Comparison of ENCODE assay signal across 23 cellular contexts in the genomic region with DNA sequence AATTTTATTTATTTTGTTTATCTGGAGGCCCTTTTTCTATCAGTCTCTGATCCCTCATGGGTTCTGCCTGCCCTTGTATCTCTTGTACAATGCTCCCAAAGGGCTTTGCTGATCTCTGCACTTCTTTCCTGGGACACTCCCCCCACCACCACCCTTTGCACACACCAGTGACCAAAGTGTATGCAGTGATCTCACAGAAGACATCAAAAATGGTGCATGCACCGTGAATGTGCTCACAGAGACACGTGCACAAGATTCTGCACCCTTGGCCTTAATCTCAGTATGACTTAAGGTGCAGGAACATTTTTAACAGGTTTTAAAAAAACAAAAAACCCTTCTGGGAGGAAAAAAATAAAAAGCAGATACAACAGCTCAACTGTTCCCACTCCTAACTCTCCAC. TPM values are rescaled to one million over a fixed set of nuclear protein-coding genes. Genes with fewer than 3 reads are reported as not detected.
DNase-seq lines count a peak whose midpoint lies in the region; ATAC-seq, FAIRE-seq and TF ChIP-seq lines count a peak whose summit lies in the region.
"Had no signal": no experiment of that assay in that cellular context is flagged by ENCODE, and none has a peak within 500 bp of the region (broad histone marks: within the 10 kb centered on the region; RNA-seq: fewer than 3 reads in every experiment).

No MANE protein-coding gene starts in this region.

- H3K4me3 ChIP-seq in Loucy (ENCODE audit: low read length, poor library complexity, severe bottlenecking) (peak overlapping the region; percentile 19), astrocyte (ENCODE audit: insufficient read depth, low read depth, low read length) (no peak overlapping the region), thymus (ENCODE audit: low read length) (no peak overlapping the region)
- H3K4me3 ChIP-seq: stomach, upper lobe of left lung had no signal

- no peaks in the 10 kb centered on the region for H3K9me3 ChIP-seq in Loucy (ENCODE audit: insufficient read depth, low read depth, low read length)
- no peaks in the 10 kb centered on the region for H3K9me3 ChIP-seq in astrocyte (ENCODE audit: insufficient read depth, low read depth, low read length)
- no peaks in the 10 kb centered on the region for H3K9me3 ChIP-seq in thymus (ENCODE audit: control insufficient read depth)
- H3K9me3 ChIP-seq: stomach, upper lobe of left lung had no signal

- H3K4me3 Mint-ChIP-seq in stimulated activated naive CD8-positive, alpha-beta T cell treated with anti-CD3 and anti-CD28 coated beads, Interleukin-15, Interleukin-2, amounts not matched to agents 100 ng/mL and 50 ng/mL, for 24 hours: no peak overlapping the region
- H3K4me3 Mint-ChIP-seq in astrocyte (ENCODE audit: unreplicated experiment): no peak overlapping the region

- H3K27ac ChIP-seq in astrocyte (ENCODE audit: low read depth, low read length) (no peak overlapping the region), thymus (ENCODE audit: low read depth) (peak overlapping the region; percentile 84)
- H3K27ac ChIP-seq: upper lobe of left lung had no signal

- H3K9ac ChIP-seq in Loucy (ENCODE audit: low read depth, low read length, poor library complexity, severe bottlenecking) (no peak overlapping the region), astrocyte (ENCODE audit: low read length) (no peak overlapping the region)

- FAIRE-seq in astrocyte (lab: Jason Lieb, UNC): no peak
- FAIRE-seq: frontal cortex, G401.6, HepG2 had no signal

- H3K27me3 ChIP-seq in Loucy (ENCODE audit: insufficient read depth, low read length, poor library complexity, severe bottlenecking) (no peaks in the 10 kb centered on the region), astrocyte (ENCODE audit: insufficient read depth, low read length) (no peaks in the 10 kb centered on the region), thymus (ENCODE audit: control insufficient read depth, insufficient read depth) (no peaks in the 10 kb centered on the region)
- H3K27me3 ChIP-seq: stomach, upper lobe of left lung had no signal

- H2AFZ ChIP-seq in Loucy (ENCODE audit: low read length) (no peak overlapping the region), astrocyte (ENCODE audit: low read depth, low read length) (no peak overlapping the region)

- no peaks in the 10 kb centered on the region for H3K9me2 ChIP-seq in Loucy (replicated peaks; ENCODE audit: low read depth, low read length)

- in situ Hi-C loops in G401 (cut with HindIII; ENCODE audit: low sequenced_read_pairs): no loop called here

- TF ChIP-seq CTCF in Loucy (conservative IDR thresholded peaks at IDR 0.05; ENCODE audit: low read length) (no peak), astrocyte (IDR thresholded peaks at IDR 0.05; ENCODE audit: insufficient read depth, low read depth, low read length) (no peak), GM10248 (IDR thresholded peaks at IDR 0.05; ENCODE audit: control extremely low read depth, extremely low read depth, low read depth, missing control alignments) (no peak)

- DNase-seq in stimulated activated naive CD8-positive, alpha-beta T cell treated with anti-CD3 and anti-CD28 coated beads, Interleukin-15, Interleukin-2, amounts not matched to agents 100 U/mL and 50 U/mL, for 24 hours: no peak
- DNase-seq in astrocyte (ENCODE audit: low read depth) (no peak), G401 (ENCODE audit: low spot score) (no peak), GM10248 (ENCODE audit: extremely low spot score) (no peak)
- DNase-seq: activated CD4-positive, CD25-positive, alpha-beta regulatory T cell; HCEC 1CT; kidney glomerular epithelial cell; mesenchymal stem cell; MM.1S; naive B cell; NCI-H1436 treated with DMSO at 0.1 percent for 48 hours; SHP77 treated with DMSO at 0.1 percent for 48 hours; stimulated activated CD4-positive, alpha-beta T cell treated with anti-CD3 and anti-CD28 coated beads, Interleukin-2, amount 100 ng/mL, for 24 hours; stomach; upper lobe of left lung had no signal

- POLR2A ChIA-PET in GM10248 (lab: Yijun Ruan, JAX): no interaction called here

- CTCF ChIA-PET in GM10248 (lab: Yijun Ruan, JAX): interaction anchor here (0.9 kb wide), 1 partner anchor 17 kb away, joined by 4 read pairs; no protein-coding TSS in a partner anchor

- ATAC-seq in stimulated activated naive CD8-positive, alpha-beta T cell treated with anti-CD3 and anti-CD28 coated beads, Interleukin-15, Interleukin-2, amounts not matched to agents 100 U/mL and 50 U/mL, for 24 hours: no peak
- ATAC-seq in GM21723 (IDR thresholded peaks at IDR 0.05; ENCODE audit: unreplicated experiment): no peak
- ATAC-seq: HepG2 had no signal

- no peaks in the 10 kb centered on the region for H3K27me3 Mint-ChIP-seq in stimulated activated naive CD8-positive, alpha-beta T cell treated with anti-CD3 and anti-CD28 coated beads, Interleukin-15, Interleukin-2, amounts not matched to agents 100 ng/mL and 50 ng/mL, for 24 hours
- H3K27me3 Mint-ChIP-seq in astrocyte (ENCODE audit: low read depth, unreplicated experiment): no peaks in the 10 kb centered on the region
- H3K27me3 Mint-ChIP-seq: naive B cell had no signal

- no peaks in the 10 kb centered on the region for H3K9me3 Mint-ChIP-seq in stimulated activated naive CD8-positive, alpha-beta T cell treated with anti-CD3 and anti-CD28 coated beads, Interleukin-15, Interleukin-2, amounts not matched to agents 100 ng/mL and 50 ng/mL, for 24 hours
- H3K9me3 Mint-ChIP-seq in astrocyte (ENCODE audit: unreplicated experiment): no peaks in the 10 kb centered on the region
- H3K9me3 Mint-ChIP-seq: naive B cell; T-helper 1 cell treated with Interleukin-12 subunit alpha and Interleukin-12 subunit beta and Interleukin-4 antibody, amounts not matched to agents 30 μg/mL and 1 μg/mL, for 36 hours had no signal

- peaks cover 5% of the 10 kb centered on the region; the same call in 1 of the 2 replicates for H3F3A ChIP-seq in Loucy (ENCODE audit: low read depth)

- 84% methylated on average over 2 of the region's 2 CpGs for whole genome bisulfite sequencing in thymus

- no peaks in the 10 kb centered on the region for H3K79me2 ChIP-seq in Loucy (ENCODE audit: insufficient read depth, low read length)
- H3K79me2 ChIP-seq in astrocyte (ENCODE audit: insufficient read depth, low read length): no peaks in the 10 kb centered on the region

- peaks cover 16% of the 10 kb centered on the region for H3K36me3 Mint-ChIP-seq in stimulated activated naive CD8-positive, alpha-beta T cell treated with anti-CD3 and anti-CD28 coated beads, Interleukin-15, Interleukin-2, amounts not matched to agents 100 ng/mL and 50 ng/mL, for 24 hours (ENCODE audit: low read depth)
- peaks cover 19% of the 10 kb centered on the region for H3K36me3 Mint-ChIP-seq in astrocyte (ENCODE audit: low read depth, unreplicated experiment)

- peak overlapping the region; percentile 17 for H3K27ac Mint-ChIP-seq in stimulated activated naive CD8-positive, alpha-beta T cell treated with anti-CD3 and anti-CD28 coated beads, Interleukin-15, Interleukin-2, amounts not matched to agents 100 ng/mL and 50 ng/mL, for 24 hours
- H3K27ac Mint-ChIP-seq in astrocyte (ENCODE audit: unreplicated experiment): peak overlapping the region; percentile 50

- peaks cover 5% of the 10 kb centered on the region for H4K20me1 ChIP-seq in Loucy (ENCODE audit: insufficient read depth, low read length, poor library complexity, severe bottlenecking)
- peaks cover 3% of the 10 kb centered on the region for H4K20me1 ChIP-seq in astrocyte (ENCODE audit: insufficient read depth, low read length)

- peaks cover 82% of the 10 kb centered on the region for H3K4me1 Mint-ChIP-seq in stimulated activated naive CD8-positive, alpha-beta T cell treated with anti-CD3 and anti-CD28 coated beads, Interleukin-15, Interleukin-2, amounts not matched to agents 100 ng/mL and 50 ng/mL, for 24 hours (ENCODE audit: low read depth)
- H3K4me1 Mint-ChIP-seq in astrocyte (ENCODE audit: low read depth, unreplicated experiment): peaks cover 11% of the 10 kb centered on the region

- H3K4me1 ChIP-seq in Loucy (ENCODE audit: insufficient read depth, low read length, poor library complexity, severe bottlenecking): peaks cover 57% of the 10 kb centered on the region
- peaks cover 13% of the 10 kb centered on the region for H3K4me1 ChIP-seq in astrocyte (ENCODE audit: insufficient read depth, low read length)
- peaks cover 18% of the 10 kb centered on the region for H3K4me1 ChIP-seq in thymus (ENCODE audit: control insufficient read depth, insufficient read depth, low read length)

- H3K4me2 ChIP-seq in Loucy (ENCODE audit: low read depth, low read length, poor library complexity, severe bottlenecking) (peak overlapping the region; percentile 58), astrocyte (ENCODE audit: low read length) (no peak overlapping the region)

- no peaks in the 10 kb centered on the region for H3K36me3 ChIP-seq in Loucy (ENCODE audit: insufficient read depth, low read length)
- peaks cover 3% of the 10 kb centered on the region for H3K36me3 ChIP-seq in astrocyte (ENCODE audit: insufficient read depth, low read length)
- H3K36me3 ChIP-seq in thymus (ENCODE audit: control insufficient read depth, insufficient read depth): peaks cover 24% of the 10 kb centered on the region

RNA-seq across cellular contexts. Expression of gene ADSL, which starts 12.2 kb away (rescaled TPM):
- 70.1 and 83.4 TPM in 2 replicates for total RNA-seq in astrocyte
- 58.0 TPM for polyA plus RNA-seq in thymus
- total RNA-seq in G401 (2014; rRNA removed; shearing (Covaris generic)): 264 and 285 TPM in 2 replicates

RNA-seq across cellular contexts. Expression of gene SGSM3, which starts 36.3 kb away (rescaled TPM):
- 69.5 and 70.9 TPM in 2 replicates for total RNA-seq in astrocyte
- 92.1 TPM for polyA plus RNA-seq in thymus
- 97.5 and 110 TPM in 2 replicates for total RNA-seq in G401 (2014; rRNA removed; shearing (Covaris generic))
